ENCODE assay signal across 1 cellular context in the genomic region with DNA sequence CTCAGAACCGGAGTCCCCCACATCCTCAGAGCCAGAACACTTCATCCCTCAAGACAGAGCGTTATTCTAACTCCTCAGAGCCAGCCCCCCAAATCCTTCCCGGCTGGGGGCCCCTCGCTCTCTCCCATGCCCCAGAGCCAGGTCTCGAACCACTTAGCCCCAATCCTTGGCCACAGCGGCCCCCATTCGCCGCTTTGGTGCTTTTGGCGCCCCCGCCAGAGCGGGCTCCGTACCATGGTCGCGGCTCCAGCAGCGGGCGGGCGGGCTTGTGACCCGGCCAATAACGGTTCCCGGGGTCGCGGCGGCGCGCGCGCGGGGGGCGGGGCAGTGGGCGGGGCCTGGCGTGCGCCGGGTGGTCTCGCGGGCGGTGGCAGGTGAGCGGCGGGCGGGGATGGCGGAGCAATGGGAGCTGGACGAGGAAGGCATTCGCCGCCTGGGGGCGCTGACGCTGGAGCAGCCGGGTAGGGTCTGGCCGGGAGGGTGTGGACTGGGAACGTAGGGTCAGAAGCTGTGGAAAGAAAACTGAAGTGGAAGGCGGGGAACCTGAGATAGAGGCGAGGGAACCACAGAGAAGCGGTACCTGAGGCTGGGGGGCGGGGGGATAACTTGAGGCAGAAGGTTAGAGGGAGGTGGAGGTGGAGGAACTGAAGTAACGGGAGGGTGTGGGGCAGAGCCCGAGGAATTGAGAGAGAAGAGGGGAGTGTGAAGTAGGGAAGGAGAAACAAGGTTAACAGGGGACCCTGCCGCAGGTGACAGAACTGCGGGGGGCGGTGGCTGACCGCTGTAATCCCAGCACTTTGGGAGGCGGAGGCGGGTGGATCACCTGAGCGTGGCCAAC.
A peak's percentile ranks its signal among the peaks of the same experiment; 100 is the strongest.
TF ChIP-seq lines count a peak whose summit lies in the region.

A gene (minus strand): TSS at position 270 of the 838 bp plus-strand sequence. CDS start 34 bp downstream, at position 236.
A gene with protein sequence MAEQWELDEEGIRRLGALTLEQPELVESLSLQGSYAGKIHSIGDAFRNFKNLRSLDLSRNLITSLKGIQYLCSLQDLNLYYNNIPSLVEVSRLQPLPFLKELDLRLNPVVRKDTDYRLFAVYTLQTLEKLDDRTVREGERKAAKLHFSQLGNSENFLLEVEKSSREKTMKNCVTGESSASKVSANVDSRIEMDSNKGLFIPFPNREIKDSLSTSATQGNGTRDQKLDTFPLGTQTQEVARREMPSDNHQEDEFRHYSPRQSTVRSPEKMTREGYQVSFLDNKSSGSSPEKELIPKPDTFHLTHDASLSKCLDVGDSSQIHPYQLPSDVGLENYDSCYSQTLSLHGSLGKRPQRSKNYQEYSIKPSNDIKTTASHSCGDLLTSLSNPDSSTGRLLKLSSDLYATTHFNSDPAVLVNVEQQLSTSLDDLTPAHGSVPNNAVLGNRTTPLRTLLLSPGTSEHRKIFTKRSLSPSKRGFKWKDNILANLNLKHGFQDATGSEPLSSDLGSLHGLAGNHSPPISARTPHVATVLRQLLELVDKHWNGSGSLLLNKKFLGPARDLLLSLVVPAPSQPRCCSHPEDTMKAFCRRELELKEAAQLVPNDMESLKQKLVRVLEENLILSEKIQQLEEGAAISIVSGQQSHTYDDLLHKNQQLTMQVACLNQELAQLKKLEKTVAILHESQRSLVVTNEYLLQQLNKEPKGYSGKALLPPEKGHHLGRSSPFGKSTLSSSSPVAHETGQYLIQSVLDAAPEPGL (plus strand): TSS at position 344 of the 838 bp plus-strand sequence. CDS start 48 bp downstream, at position 392.

TF ChIP-seq in A549, 52 proteins besides CTCF, POLR2A, EP300 and RAD21 (continued from another document):
- TF ChIP-seq, protein P1, sequence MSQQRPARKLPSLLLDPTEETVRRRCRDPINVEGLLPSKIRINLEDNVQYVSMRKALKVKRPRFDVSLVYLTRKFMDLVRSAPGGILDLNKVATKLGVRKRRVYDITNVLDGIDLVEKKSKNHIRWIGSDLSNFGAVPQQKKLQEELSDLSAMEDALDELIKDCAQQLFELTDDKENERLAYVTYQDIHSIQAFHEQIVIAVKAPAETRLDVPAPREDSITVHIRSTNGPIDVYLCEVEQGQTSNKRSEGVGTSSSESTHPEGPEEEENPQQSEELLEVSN (IDR thresholded peaks at IDR 0.05; ENCODE audit: borderline replicate concordance, low read depth): peak; percentile 37; the same call in 1 of the 2 replicates
- no peak for TF ChIP-seq FOXS1 (CRISPR knock-in tag; IDR thresholded peaks at IDR 0.05)
TF ChIP-seq in A549: peak in this region for 4.
